In genomic region chr5:15500326-15500958, GRCh38 we compare ENCODE assay signal across 9 cellular contexts. TPM values are rescaled to one million over a fixed set of nuclear protein-coding genes. Genes with fewer than 3 reads are reported as not detected.
DNase-seq lines count a peak whose midpoint lies in the region; ATAC-seq and TF ChIP-seq lines count a peak whose summit lies in the region.
"Had no signal": no experiment of that assay in that cellular context is flagged by ENCODE, and none has a peak within 500 bp of the region (broad histone marks: within the 10 kb centered on the region; RNA-seq: fewer than 3 reads in every experiment).

No MANE protein-coding gene starts in this region.

- H3K4me3 ChIP-seq in SJCRH30, result peak overlapping the region; percentile 98
- H3K4me3 ChIP-seq in naive thymus-derived CD4-positive, alpha-beta T cell (ENCODE audit: low read length), result no peak overlapping the region

- TF ChIP-seq CTCF in omental fat pad (IDR thresholded peaks at IDR 0.05), result no peak

- H3K27ac Mint-ChIP-seq in naive thymus-derived CD4-positive, alpha-beta T cell, result no peak overlapping the region

- peaks cover 36 to 58% (median 54%) of the 10 kb centered on the region in 5 donors for H3K27me3 Mint-ChIP-seq in naive thymus-derived CD4-positive, alpha-beta T cell

- POLR2A ChIA-PET in naive thymus-derived CD4-positive, alpha-beta T cell (lab: Charles Lee), result no interaction called here

- peaks cover 0 to 5% (median 4%) of the 10 kb centered on the region in 5 donors for H3K36me3 Mint-ChIP-seq in naive thymus-derived CD4-positive, alpha-beta T cell

- no peaks in the 10 kb centered on the region for H3K4me1 Mint-ChIP-seq in naive thymus-derived CD4-positive, alpha-beta T cell

- TF ChIP-seq POLR2A in GM18505 (IDR thresholded peaks at IDR 0.05; ENCODE audit: borderline replicate concordance, extremely low read depth, insufficient read depth, insufficient read length), result no peak

- ATAC-seq in GM18505 (IDR thresholded peaks at IDR 0.05; ENCODE audit: unreplicated experiment), result peak; percentile 12
- ATAC-seq in omental fat pad (ENCODE audit: low FRiP score), result peak; percentile 85
- ATAC-seq in HG02884 (IDR thresholded peaks at IDR 0.05; ENCODE audit: unreplicated experiment), result no peak
- no peak for ATAC-seq in naive thymus-derived CD4-positive, alpha-beta T cell

- H3K4me1 ChIP-seq in SJCRH30, result peaks cover 5% of the 10 kb centered on the region; the same call in 1 of the 2 replicates
- no peaks in the 10 kb centered on the region for H3K4me1 ChIP-seq in naive thymus-derived CD4-positive, alpha-beta T cell (ENCODE audit: control insufficient read depth in 2 of 2, insufficient read depth in 2 of 2, low read length in 2 of 2)

- H3K9me3 ChIP-seq in SJCRH30 (replicated peaks), result no peaks in the 10 kb centered on the region
- no peaks in the 10 kb centered on the region for H3K9me3 ChIP-seq in naive thymus-derived CD4-positive, alpha-beta T cell (ENCODE audit: control insufficient read depth in 2 of 3, low read length in 3 of 3)

- H3K4me3 Mint-ChIP-seq in naive thymus-derived CD4-positive, alpha-beta T cell, result no peak overlapping the region

- peak overlapping the region; percentile 85 for H3K27ac ChIP-seq in SJCRH30
- H3K27ac ChIP-seq in naive thymus-derived CD4-positive, alpha-beta T cell (ENCODE audit: low read depth, low read length), result no peak overlapping the region
- H3K27ac ChIP-seq: epithelial cell of prostate had no signal

- CTCF ChIA-PET in naive thymus-derived CD4-positive, alpha-beta T cell (lab: Charles Lee), result no interaction called here

- H3K9me3 Mint-ChIP-seq in naive thymus-derived CD4-positive, alpha-beta T cell, result peaks cover 0 to 18% (median 3%) of the 10 kb centered on the region in 11 donors

- no peaks in the 10 kb centered on the region for H3K27me3 ChIP-seq in SJCRH30
- H3K27me3 ChIP-seq in naive thymus-derived CD4-positive, alpha-beta T cell (ENCODE audit: control insufficient read depth in 2 of 2, insufficient read depth in 2 of 2, low read length in 2 of 2), result peaks cover 0 to 3% of the 10 kb centered on the region in 2 donors

- intact Hi-C loops in naive thymus-derived CD4-positive, alpha-beta T cell (cut with micrococcal nuclease), result no loop called here

- peaks cover 15% of the 10 kb centered on the region; the same call in 1 of the 2 replicates for H3K36me3 ChIP-seq in SJCRH30
- no peaks in the 10 kb centered on the region for H3K36me3 ChIP-seq in naive thymus-derived CD4-positive, alpha-beta T cell (ENCODE audit: control insufficient read depth in 2 of 3, insufficient read depth in 3 of 3, low read length in 3 of 3)

- DNase-seq in SJCRH30 (peak; percentile 39 to 53), glomerular visceral epithelial cell (ENCODE audit: extremely low spot score) (peak; percentile 67), omental fat pad (ENCODE audit: low spot score) (peak; percentile 49), NOMO-1 (lab: John Stamatoyannopoulos, UW; ENCODE audit: unreplicated experiment in 2 of 2) (no peak), NK-92 (lab: John Stamatoyannopoulos, UW; ENCODE audit: unreplicated experiment) (no peak)
- DNase-seq in naive thymus-derived CD4-positive, alpha-beta T cell, result no peak

RNA-seq across cellular contexts. Expression of gene FBXL7, which starts 0.5 kb away (rescaled TPM):
- 13.6 and 15.1 TPM in 2 replicates for total RNA-seq in SJCRH30 (2014; rRNA removed; shearing (Covaris generic))
- 10 to 100 TPM in 3 of 4 donors, 1 to 10 TPM in 1; 9.1 to 47.1 (median 17.1) TPM for total RNA-seq in omental fat pad
- total RNA-seq in naive thymus-derived CD4-positive, alpha-beta T cell, result not detected
- not detected for polyA plus RNA-seq in naive thymus-derived CD4-positive, alpha-beta T cell

Comparison
In these comparisons a context has a peak if more than half of its experiments do, and no peak if none do; other contexts are left out.
1. ATAC-seq: peak in GM18505 (single experiment) and omental fat pad (single experiment); none in HG02884 (single experiment) and naive thymus-derived CD4-positive, alpha-beta T cell (single experiment).
2. DNase-seq: peak in SJCRH30 (2 of 2), glomerular visceral epithelial cell (single experiment) and omental fat pad (single experiment); none in naive thymus-derived CD4-positive, alpha-beta T cell (0 of 9), NOMO-1 (0 of 2) and NK-92 (single experiment).
3. RNA of gene FBXL7, which starts 0.5 kb away (total RNA-seq): 9.1 to 47.1 TPM in omental fat pad and 13.6 to 15.1 TPM in SJCRH30; not detected in naive thymus-derived CD4-positive, alpha-beta T cell; every median in the first group is over 10 times any median in the second.